Comparison of ENCODE assay signal across 8 cellular contexts in genomic region chr16:48542020-48542473, GRCh38.
DNase-seq lines count a peak whose midpoint lies in the region; ATAC-seq and TF ChIP-seq lines count a peak whose summit lies in the region.

No MANE protein-coding gene starts in this region.

- TF ChIP-seq CTCF in AG09309 (IDR thresholded peaks at IDR 0.05; ENCODE audit: control insufficient read depth, insufficient read depth, low read depth, low read length, missing control alignments): peak; percentile 65
- peak; percentile 50 for TF ChIP-seq CTCF in GM12874 (IDR thresholded peaks at IDR 0.05; ENCODE audit: insufficient read depth, low read depth, low read length)
- TF ChIP-seq CTCF in RWPE1 (conservative IDR thresholded peaks at IDR 0.05; ENCODE audit: low read depth): peak; percentile 58
- peak; percentile 39 to 90 (median 78) for TF ChIP-seq CTCF in dorsolateral prefrontal cortex (IDR thresholded peaks at IDR 0.05 in 54 of 56, conservative IDR thresholded peaks at IDR 0.05 in 2 of 56; ENCODE audit: low read depth in 1 of 56, partially characterized antibody in 56 of 56)

- H4K91ac ChIP-seq in mesenchymal stem cell (ENCODE audit: low read length): no peak overlapping the region

- DNase-seq in AG09309 (ENCODE audit: low read depth) (no peak), RWPE1 (ENCODE audit: low spot score) (peak; percentile 35), dorsolateral prefrontal cortex (peak in 9 of 10 donors; percentile 53 to 80 (median 78)), mesenchymal stem cell (peak; percentile 64)
- no peak for DNase-seq in effector CD8-positive, alpha-beta T cell (lab: John Stamatoyannopoulos, UW)
- DNase-seq in activated CD4-positive, alpha-beta T cell treated with anti-CD3 and anti-CD28 coated beads for 4 hours: no peak

- H2BK5ac ChIP-seq in mesenchymal stem cell (ENCODE audit: low read depth, low read length, poor library complexity, severe bottlenecking): no peak overlapping the region

- H2AFZ ChIP-seq in mesenchymal stem cell (ENCODE audit: low read depth, low read length): no peak overlapping the region

- H3K4me3 ChIP-seq in AG09309 (ENCODE audit: control insufficient read depth, low read depth, low read length) (no peak overlapping the region), dorsolateral prefrontal cortex (no peak overlapping the region), mesenchymal stem cell (ENCODE audit: insufficient read depth in 1 of 2, low read depth in 1 of 2, low read length in 2 of 2) (no peak overlapping the region)

- CTCF ChIA-PET in RWPE1 (lab: Yijun Ruan, JAX): interaction anchor here (0.7 to 1.1 kb wide), 4 partner anchors 148 to 194 kb away, joined by 4 to 6 read pairs (median 4); no protein-coding TSS in a partner anchor

- no peak overlapping the region for H3K4ac ChIP-seq in mesenchymal stem cell (ENCODE audit: low read depth in 1 of 2, low read length in 2 of 2)

- peak overlapping the region in 1 of 2 experiments; percentile 17 for H2BK12ac ChIP-seq in mesenchymal stem cell (ENCODE audit: low read length in 2 of 2)

- H3K14ac ChIP-seq in mesenchymal stem cell (ENCODE audit: low read length in 2 of 2): no peak overlapping the region

- peaks cover 57 to 68% of the 10 kb centered on the region in 2 experiments for H3K36me3 ChIP-seq in mesenchymal stem cell (ENCODE audit: control insufficient read depth in 1 of 2, insufficient read depth in 2 of 2, low read depth in 1 of 2, low read length in 2 of 2)

- H2BK120ac ChIP-seq in mesenchymal stem cell (ENCODE audit: low read depth, low read length): no peak overlapping the region

- no peak for ATAC-seq in HG02759 (IDR thresholded peaks at IDR 0.05; ENCODE audit: unreplicated experiment)

- no peak overlapping the region for H2BK15ac ChIP-seq in mesenchymal stem cell (ENCODE audit: low read depth, poor library complexity, severe bottlenecking)

- no peak overlapping the region for H3K4me2 ChIP-seq in mesenchymal stem cell (ENCODE audit: low read length, poor library complexity, severe bottlenecking)

- H3K23ac ChIP-seq in mesenchymal stem cell (ENCODE audit: low read length in 2 of 2): no peak overlapping the region

- no peaks in the 10 kb centered on the region for H3K9me3 ChIP-seq in mesenchymal stem cell (ENCODE audit: control insufficient read depth, low read length)

- intact Hi-C loops in dorsolateral prefrontal cortex (cut with DNase I): loop anchor here (1.0 to 5.0 kb wide), 5 partner anchors 80 to 300 kb away; partner anchors contain the start of gene LONP2 (in 1 of the 2)

- peak overlapping the region; percentile 57 for H3K9ac ChIP-seq in mesenchymal stem cell (ENCODE audit: low read length)

- H3K27me3 ChIP-seq in dorsolateral prefrontal cortex (no peaks in the 10 kb centered on the region), mesenchymal stem cell (ENCODE audit: control insufficient read depth in 1 of 2, insufficient read depth in 1 of 2, low read length in 2 of 2) (no peaks in the 10 kb centered on the region)

- no peak overlapping the region for H4K8ac ChIP-seq in mesenchymal stem cell (ENCODE audit: low read length)

- H3K27ac ChIP-seq in RWPE1 (peak overlapping the region; percentile 39), dorsolateral prefrontal cortex (peak overlapping the region in 45 of 59 donors; percentile 3 to 72 (median 45)), mesenchymal stem cell (ENCODE audit: low read length, poor library complexity, severe bottlenecking) (no peak overlapping the region)

- H3K4me1 ChIP-seq in mesenchymal stem cell (ENCODE audit: control insufficient read depth, insufficient read depth, low read depth, low read length): peaks cover 16% of the 10 kb centered on the region

- H3K18ac ChIP-seq in mesenchymal stem cell (ENCODE audit: low read depth in 1 of 2, low read length in 2 of 2): peak overlapping the region in 1 of 2 experiments; percentile 16

- WGBS in mesenchymal stem cell: 97% methylated on average over 10 of the region's 15 CpGs

- peaks cover 16% of the 10 kb centered on the region for H3K79me1 ChIP-seq in mesenchymal stem cell (replicated peaks; ENCODE audit: low read length, poor library complexity, severe bottlenecking)

- POLR2A ChIA-PET in RWPE1 (lab: Yijun Ruan, JAX; ENCODE audit: low non-redundant PET): no interaction called here

- no peak overlapping the region for H2AK5ac ChIP-seq in mesenchymal stem cell (ENCODE audit: low read length, severe bottlenecking)

Comparison
In these comparisons a context has a peak if more than half of its experiments do, and no peak if none do; other contexts are left out.
1. DNase-seq: peak in RWPE1 (single experiment), dorsolateral prefrontal cortex (9 of 10) and mesenchymal stem cell (single experiment); none in AG09309 (single experiment), effector CD8-positive, alpha-beta T cell (single experiment) and activated CD4-positive, alpha-beta T cell treated with anti-CD3 and anti-CD28 coated beads for 4 hours (0 of 2).
2. Peak in every context shown above with its lines, with median percentiles within 50 percentile points of each other: CTCF ChIP-seq.